ENCODE assay signal across 13 cellular contexts in the genomic region with DNA sequence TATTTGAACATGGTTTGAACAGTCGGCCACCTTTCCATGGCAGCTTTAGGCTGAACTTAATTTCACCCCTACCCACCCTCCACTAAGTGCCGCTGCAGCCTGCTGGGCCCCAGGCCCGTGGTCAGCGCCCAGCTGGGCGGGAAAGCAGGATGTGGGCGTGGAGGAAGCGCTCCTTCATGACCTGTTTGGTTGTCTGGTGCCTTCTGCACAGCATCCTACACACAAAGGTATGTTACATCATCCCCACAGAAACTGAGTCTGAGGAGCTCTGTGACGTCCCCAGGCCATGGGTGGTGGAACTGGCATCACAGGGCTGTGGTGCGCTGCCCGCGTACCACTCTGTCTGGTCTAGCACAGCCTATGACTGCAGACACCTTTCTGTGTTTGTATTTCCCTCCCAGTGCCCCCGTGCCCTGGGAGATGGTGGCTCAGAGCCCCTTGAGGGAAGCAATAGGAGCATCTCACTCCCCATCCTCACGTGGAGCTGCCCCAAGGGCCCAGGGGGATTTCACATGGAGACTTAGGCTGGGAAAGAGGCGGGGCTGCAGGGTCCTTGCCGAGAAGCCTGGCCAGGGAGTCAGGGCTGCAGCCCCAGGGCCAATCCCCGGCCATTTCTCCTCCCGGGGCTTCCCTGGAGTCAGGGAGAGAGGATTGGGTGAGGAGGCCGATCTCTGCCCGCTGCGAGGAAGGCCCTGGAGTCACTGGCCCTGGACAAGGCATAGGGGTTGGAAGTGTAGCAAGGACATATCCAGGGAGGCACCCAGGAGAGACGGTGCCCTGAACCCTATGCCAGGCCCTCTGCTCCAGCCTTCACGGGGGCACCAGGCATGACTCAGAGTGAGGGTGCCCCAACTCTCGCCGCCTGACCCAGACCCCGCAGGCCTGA. TPM values are rescaled to one million over a fixed set of nuclear protein-coding genes. Genes with fewer than 3 reads are reported as not detected.
DNase-seq lines count a peak whose midpoint lies in the region; ATAC-seq, FAIRE-seq and TF ChIP-seq lines count a peak whose summit lies in the region.
"Had no signal": no experiment of that assay in that cellular context is flagged by ENCODE, and none has a peak within 500 bp of the region (broad histone marks: within the 10 kb centered on the region; RNA-seq: fewer than 3 reads in every experiment).

No MANE protein-coding gene starts in this region.

- H3K27ac Mint-ChIP-seq in activated naive CD4-positive, alpha-beta T cell treated with anti-CD3 and anti-CD28 coated beads, Interleukin-2, amount 10 ng/mL, durations not matched to agents 7 days and 5 days, result peak overlapping the region; percentile 84
- peak overlapping the region; percentile 75 to 100 (median 98) for H3K27ac Mint-ChIP-seq in naive thymus-derived CD8-positive, alpha-beta T cell

- no peak for FAIRE-seq in kidney (lab: Jason Lieb, UNC)

- peaks cover 84% of the 10 kb centered on the region for H3K36me3 ChIP-seq in DND-41 (ENCODE audit: insufficient read depth, low read length)
- no peaks in the 10 kb centered on the region for H3K36me3 ChIP-seq in Peyer's patch
- no peaks in the 10 kb centered on the region for H3K36me3 ChIP-seq in kidney (ENCODE audit: control insufficient read depth in 1 of 2, insufficient read depth in 2 of 2, low read length in 2 of 2)

- no peak for TF ChIP-seq CTCF in DND-41 (IDR thresholded peaks at IDR 0.05; ENCODE audit: borderline replicate concordance, extremely low read depth, low read length, poor library complexity, severe bottlenecking)
- peak in 1 of 6 experiments; percentile 20 for TF ChIP-seq CTCF in Peyer's patch (IDR thresholded peaks at IDR 0.05)
- no peak for TF ChIP-seq CTCF in kidney (IDR thresholded peaks at IDR 0.05; ENCODE audit: borderline replicate concordance, extremely low read depth, insufficient read depth)

- no peak overlapping the region for H3K4me2 ChIP-seq in DND-41 (ENCODE audit: insufficient read depth, low read length)
- H3K4me2 ChIP-seq: KMS-11 had no signal

- POLR2A ChIA-PET in naive thymus-derived CD8-positive, alpha-beta T cell (lab: Charles Lee), result interaction anchor here (0.8 to 15.4 kb wide), 10 partner anchors 8 to 98 kb away, joined by 3 to 608 read pairs (median 7); partner anchors contain the start of gene SUSD3

- TF ChIP-seq POLR2A in Peyer's patch (IDR thresholded peaks at IDR 0.05), result no peak

- intact Hi-C loops in kidney (cut with DNase I), result no loop called here

- peak; percentile 26 for DNase-seq in DND-41
- peak in 2 of 3 donors; percentile 44 to 47 for DNase-seq in Peyer's patch
- peak; percentile 68 for DNase-seq in activated naive CD4-positive, alpha-beta T cell treated with anti-CD3 and anti-CD28 coated beads, Interleukin-2, amount 10 ng/mL, durations not matched to agents 7 days and 5 days
- peak in 9 of 10 donors; percentile 37 to 79 (median 67) for DNase-seq in naive thymus-derived CD8-positive, alpha-beta T cell
- no peak for DNase-seq in globus pallidus (ENCODE audit: low spot score)
- DNase-seq in kidney, result no peak
- no peak for DNase-seq in G401 (ENCODE audit: low spot score)
- DNase-seq: cortex of kidney, H9, islet precursor cell, NCI-H2107 had no signal

- H3K4me3 ChIP-seq in DND-41 (ENCODE audit: low read depth in 1 of 2, low read length in 2 of 2), result no peak overlapping the region
- no peak overlapping the region for H3K4me3 ChIP-seq in Peyer's patch
- no peak overlapping the region for H3K4me3 ChIP-seq in kidney (ENCODE audit: low read length in 2 of 2)

- CTCF ChIA-PET in activated naive CD4-positive, alpha-beta T cell treated with anti-CD3 and anti-CD28 coated beads, Interleukin-2, amount 10 ng/mL, durations not matched to agents 7 days and 5 days (lab: Charles Lee), result interaction anchor here (1.2 to 1.9 kb wide), 4 partner anchors 9 to 86 kb away, joined by 3 to 10 read pairs (median 4); no protein-coding TSS in a partner anchor

- H3K27ac ChIP-seq in DND-41 (ENCODE audit: low read length) (no peak overlapping the region; the same call in 1 of the 2 replicates), Peyer's patch (no peak overlapping the region), kidney (ENCODE audit: low read depth in 2 of 2, low read length in 2 of 2) (no peak overlapping the region)
- H3K27ac ChIP-seq: KMS-11 had no signal

- no peaks in the 10 kb centered on the region for H3K27me3 Mint-ChIP-seq in activated naive CD4-positive, alpha-beta T cell treated with anti-CD3 and anti-CD28 coated beads, Interleukin-2, amount 10 ng/mL, durations not matched to agents 7 days and 5 days
- H3K27me3 Mint-ChIP-seq in naive thymus-derived CD8-positive, alpha-beta T cell, result no peaks in the 10 kb centered on the region

- 0 out of 2 replicates have a peak, but pooled peaks cover 3% of the 10 kb centered on the region for H4K20me1 ChIP-seq in DND-41 (ENCODE audit: insufficient read depth, low read length)

- H3K79me2 ChIP-seq in DND-41 (ENCODE audit: insufficient read depth, low read length), result no peaks in the 10 kb centered on the region

- H3K9me3 ChIP-seq in DND-41 (ENCODE audit: insufficient read depth, low read length, severe bottlenecking), result no peaks in the 10 kb centered on the region
- H3K9me3 ChIP-seq in Peyer's patch, result no peaks in the 10 kb centered on the region
- H3K9me3 ChIP-seq in kidney (ENCODE audit: control insufficient read depth in 1 of 2, low read length in 2 of 2), result no peaks in the 10 kb centered on the region

- H3K9ac ChIP-seq in DND-41 (ENCODE audit: low read depth, low read length) (no peak overlapping the region), kidney (ENCODE audit: low read length in 2 of 2) (no peak overlapping the region)
- H3K9ac ChIP-seq: KMS-11 had no signal

- H3K9me3 Mint-ChIP-seq in activated naive CD4-positive, alpha-beta T cell treated with anti-CD3 and anti-CD28 coated beads, Interleukin-2, amount 10 ng/mL, durations not matched to agents 7 days and 5 days, result no peaks in the 10 kb centered on the region
- no peaks in the 10 kb centered on the region for H3K9me3 Mint-ChIP-seq in naive thymus-derived CD8-positive, alpha-beta T cell
- H3K9me3 Mint-ChIP-seq: H9 had no signal

- no peaks in the 10 kb centered on the region for H3K27me3 ChIP-seq in DND-41 (ENCODE audit: insufficient read depth, low read length, poor library complexity)
- no peaks in the 10 kb centered on the region for H3K27me3 ChIP-seq in Peyer's patch

- peaks cover 20% of the 10 kb centered on the region for H3K4me1 ChIP-seq in DND-41 (ENCODE audit: insufficient read depth, low read length)
- H3K4me1 ChIP-seq in Peyer's patch, result no peaks in the 10 kb centered on the region
- H3K4me1 ChIP-seq in kidney (ENCODE audit: control insufficient read depth in 1 of 2, insufficient read depth in 1 of 2, low read depth in 1 of 2, low read length in 2 of 2), result no peaks in the 10 kb centered on the region

- in situ Hi-C loops in G401 (cut with HindIII; ENCODE audit: low sequenced_read_pairs), result no loop called here

- peak; percentile 50; the same call in 2 of the 3 replicates for ATAC-seq in DND-41 (ENCODE audit: insufficient read depth, low read depth)
- ATAC-seq in naive thymus-derived CD8-positive, alpha-beta T cell, result peak; percentile 72 to 89
- no peak for ATAC-seq in SK-N-SH treated with all-trans-retinoic acid at 6 μM for 48 hours

- H3K36me3 Mint-ChIP-seq in activated naive CD4-positive, alpha-beta T cell treated with anti-CD3 and anti-CD28 coated beads, Interleukin-2, amount 10 ng/mL, durations not matched to agents 7 days and 5 days, result peaks cover 73% of the 10 kb centered on the region
- H3K36me3 Mint-ChIP-seq in naive thymus-derived CD8-positive, alpha-beta T cell, result peaks cover 0 to 85% (median 17%) of the 10 kb centered on the region in 3 donors

- H3K4me3 Mint-ChIP-seq in activated naive CD4-positive, alpha-beta T cell treated with anti-CD3 and anti-CD28 coated beads, Interleukin-2, amount 10 ng/mL, durations not matched to agents 7 days and 5 days, result no peak overlapping the region
- H3K4me3 Mint-ChIP-seq in naive thymus-derived CD8-positive, alpha-beta T cell, result peak overlapping the region in 7 of 10 donors; percentile 7 to 45 (median 22)
- H3K4me3 Mint-ChIP-seq: H9 had no signal

- peaks cover 79% of the 10 kb centered on the region for H3K4me1 Mint-ChIP-seq in activated naive CD4-positive, alpha-beta T cell treated with anti-CD3 and anti-CD28 coated beads, Interleukin-2, amount 10 ng/mL, durations not matched to agents 7 days and 5 days
- peaks cover 21 to 75% (median 51%) of the 10 kb centered on the region in 4 donors for H3K4me1 Mint-ChIP-seq in naive thymus-derived CD8-positive, alpha-beta T cell

- no peak overlapping the region for H2AFZ ChIP-seq in DND-41 (ENCODE audit: low read depth, low read length)

TF ChIP-seq in SK-N-SH treated with all-trans-retinoic acid at 6 μM for 48 hours, 23 proteins besides CTCF, POLR2A, EP300 and RAD21 (continues in another document):
- TF ChIP-seq TCF4 (CRISPR knock-in tag; IDR thresholded peaks at IDR 0.05; ENCODE audit: borderline replicate concordance) (no peak), CSRNP3 (CRISPR knock-in tag; IDR thresholded peaks at IDR 0.05) (no peak), CSDC2 (CRISPR knock-in tag; IDR thresholded peaks at IDR 0.05) (no peak), ZNF565 (CRISPR knock-in tag; conservative IDR thresholded peaks at IDR 0.05; ENCODE audit: low read depth) (no peak), ZNF70 (CRISPR knock-in tag; IDR thresholded peaks at IDR 0.05) (no peak), OSR1 (CRISPR knock-in tag; IDR thresholded peaks at IDR 0.05) (no peak), ZFP30 (CRISPR knock-in tag; IDR thresholded peaks at IDR 0.05) (no peak), RARB (CRISPR knock-in tag; IDR thresholded peaks at IDR 0.05) (no peak)

RNA-seq across cellular contexts. Expression of gene SUSD3, which starts 37.5 kb away (rescaled TPM):
- total RNA-seq in Peyer's patch (10 to 100 TPM in 1 of 4 donors, 1 to 10 TPM in 3; 5.5 to 21.5 (median 7.9) TPM), kidney (12.2 TPM)
- total RNA-seq in naive thymus-derived CD8-positive, alpha-beta T cell, result 10 to 100 TPM; 62.1 to 64.0 TPM
- polyA plus RNA-seq in naive thymus-derived CD8-positive, alpha-beta T cell, result 100 to 1,000 TPM in 2 of 3 donors, 10 to 100 TPM in 1; 86.7 to 208 (median 145) TPM
- 34.6 TPM for polyA plus RNA-seq in kidney (ENCODE audit: insufficient read depth, low read depth, low replicate concordance)
- not detected in 2 replicates for total RNA-seq in G401 (2014; rRNA removed; shearing (Covaris generic))

Comparison
In these comparisons a context has a peak if more than half of its experiments do, and no peak if none do; other contexts are left out.
1. DNase-seq: peak in DND-41 (single experiment), Peyer's patch (2 of 3), activated naive CD4-positive, alpha-beta T cell treated with anti-CD3 and anti-CD28 coated beads, Interleukin-2, amount 10 ng/mL, durations not matched to agents 7 days and 5 days (single experiment) and naive thymus-derived CD8-positive, alpha-beta T cell (9 of 10); none in globus pallidus (single experiment), kidney (single experiment) and G401 (single experiment).